37 cellular contexts compared by ENCODE assay signal in genomic region chr6:47014401-47014800, GRCh38. TPM values are rescaled to one million over a fixed set of nuclear protein-coding genes. Genes with fewer than 3 reads are reported as not detected.
"Had no signal": no experiment of that assay in that cellular context is flagged by ENCODE, and none has a peak within 500 bp of the region (broad histone marks: within the 10 kb centered on the region; RNA-seq: fewer than 3 reads in every experiment).

No MANE protein-coding gene starts in this region.

- H3K9me3 Mint-ChIP-seq: activated naive CD8-positive, alpha-beta T cell treated with anti-CD3 and anti-CD28 coated beads for 36 hours; T-cell had no signal

- H3K4me3 Mint-ChIP-seq: activated CD4-positive, alpha-beta memory T cell treated with anti-CD3 and anti-CD28 coated beads, Interleukin-2, amount 10 ng/mL, durations not matched to agents 7 days and 5 days; activated CD8-positive, alpha-beta memory T cell treated with anti-CD3 and anti-CD28 coated beads, Interleukin-2, amount 10 ng/mL, durations not matched to agents 7 days and 5 days; activated naive CD8-positive, alpha-beta T cell treated with anti-CD3 and anti-CD28 coated beads for 36 hours; activated T-cell treated with anti-CD3 and anti-CD28 coated beads, Interleukin-2, amount 50 U/mL, for 72 hours; activated T-helper 17 cell treated with anti-CD3 and anti-CD28 coated beads, Interleukin-2, amount 50 U/mL, for 72 hours; T-cell; T-helper 17 cell had no signal

- H3K9ac ChIP-seq: KMS-11 had no signal

- H3K27me3 ChIP-seq: brain microvascular endothelial cell had no signal

- H3K27ac Mint-ChIP-seq: activated CD4-positive, alpha-beta memory T cell treated with anti-CD3 and anti-CD28 coated beads, Interleukin-2, amount 10 ng/mL, durations not matched to agents 7 days and 5 days; activated CD8-positive, alpha-beta memory T cell treated with anti-CD3 and anti-CD28 coated beads, Interleukin-2, amount 10 ng/mL, durations not matched to agents 7 days and 5 days; activated naive CD8-positive, alpha-beta T cell treated with anti-CD3 and anti-CD28 coated beads for 36 hours; activated T-cell treated with anti-CD3 and anti-CD28 coated beads, Interleukin-2, amount 50 U/mL, for 72 hours; activated T-helper 17 cell treated with anti-CD3 and anti-CD28 coated beads, Interleukin-2, amount 50 U/mL, for 72 hours; T-cell; T-helper 17 cell had no signal

- H3K4me1 Mint-ChIP-seq: activated CD4-positive, alpha-beta memory T cell treated with anti-CD3 and anti-CD28 coated beads, Interleukin-2, amount 10 ng/mL, durations not matched to agents 7 days and 5 days; activated CD8-positive, alpha-beta memory T cell treated with anti-CD3 and anti-CD28 coated beads, Interleukin-2, amount 10 ng/mL, durations not matched to agents 7 days and 5 days; activated naive CD8-positive, alpha-beta T cell treated with anti-CD3 and anti-CD28 coated beads for 36 hours; activated T-helper 17 cell treated with anti-CD3 and anti-CD28 coated beads, Interleukin-2, amount 50 U/mL, for 72 hours; T-cell had no signal

- H2AFZ ChIP-seq: PC-9 had no signal

- DNase-seq: activated CD4-positive, alpha-beta memory T cell treated with anti-CD3 and anti-CD28 coated beads, Interleukin-2, amount 10 ng/mL, durations not matched to agents 7 days and 5 days; activated CD4-positive, alpha-beta T cell treated with anti-CD3 and anti-CD28 coated beads for 1 hour; activated CD4-positive, alpha-beta T cell treated with anti-CD3 and anti-CD28 coated beads for 48 hours; activated CD4-positive, CD25-positive, alpha-beta regulatory T cell; activated CD8-positive, alpha-beta memory T cell treated with anti-CD3 and anti-CD28 coated beads for 24 hours; activated CD8-positive, alpha-beta memory T cell treated with anti-CD3 and anti-CD28 coated beads, Interleukin-2, amount 10 ng/mL, durations not matched to agents 7 days and 5 days; activated CD8-positive, alpha-beta memory T cell treated with anti-CD3 and anti-CD28 coated beads, Interleukin-2, amount 50 U/mL, for 48 hours; activated effector memory CD4-positive, alpha-beta T cell treated with anti-CD3 and anti-CD28 coated beads, Interleukin-2, amount 50 U/mL, for 16 hours; activated naive CD4-positive, alpha-beta T cell; activated naive CD4-positive, alpha-beta T cell treated with anti-CD3 and anti-CD28 coated beads, Interleukin-2, amount 50 U/mL, for 16 hours; activated naive CD8-positive, alpha-beta T cell treated with anti-CD3 and anti-CD28 coated beads for 36 hours; activated T-cell treated with anti-CD3 and anti-CD28 coated beads, Interleukin-2, amount 50 U/mL, for 72 hours; amniotic stem cell; aorta; brain microvascular endothelial cell; MM.1S; MV-4-11; NCI-H1092; NCI-H1436 treated with DMSO at 0.1 percent for 48 hours; NCI-H1694 treated with DMSO at 0.1 percent for 48 hours; NCI-H2029; NCI-H510A; NCI-H748 treated with DMSO at 0.1 percent for 48 hours; NK-92 treated with Interleukin-12 subunit alpha and Interleukin-12 subunit beta, amount 100 ng/mL, for 24 hours; PC-9; SIG-M5; T-cell; T-helper 17 cell had no signal

- H3K36me3 Mint-ChIP-seq: activated CD8-positive, alpha-beta memory T cell treated with anti-CD3 and anti-CD28 coated beads, Interleukin-2, amount 10 ng/mL, durations not matched to agents 7 days and 5 days; activated naive CD8-positive, alpha-beta T cell treated with anti-CD3 and anti-CD28 coated beads for 36 hours; T-cell had no signal

- H3K27ac ChIP-seq: brain microvascular endothelial cell, KMS-11, PC-9, RWPE1, VCaP had no signal

- ATAC-seq: activated CD8-positive, alpha-beta memory T cell treated with anti-CD3 and anti-CD28 coated beads, Interleukin-2, amount 10 ng/mL, durations not matched to agents 7 days and 5 days; activated T-cell treated with anti-CD3 and anti-CD28 coated beads, Interleukin-2, amount 50 U/mL, for 72 hours; activated T-helper 17 cell treated with anti-CD3 and anti-CD28 coated beads, Interleukin-2, amount 50 U/mL, for 72 hours; Right ventricle myocardium inferior; SK-N-SH treated with all-trans-retinoic acid at 6 μM for 48 hours; T-cell; T-helper 17 cell had no signal

- H3K36me3 ChIP-seq: brain microvascular endothelial cell had no signal

- H3K4me2 ChIP-seq: KMS-11, PC-9 had no signal

- H3K4me3 ChIP-seq: PC-9 had no signal

- FAIRE-seq: RCC 7860 had no signal

- H3K27me3 Mint-ChIP-seq: activated CD4-positive, alpha-beta memory T cell treated with anti-CD3 and anti-CD28 coated beads, Interleukin-2, amount 10 ng/mL, durations not matched to agents 7 days and 5 days; activated CD8-positive, alpha-beta memory T cell treated with anti-CD3 and anti-CD28 coated beads, Interleukin-2, amount 10 ng/mL, durations not matched to agents 7 days and 5 days had no signal

RNA-seq across cellular contexts. Expression of gene ADGRF1, which starts 27.7 kb away (rescaled TPM):
- total RNA-seq: activated CD4-positive, alpha-beta memory T cell treated with anti-CD3 and anti-CD28 coated beads, Interleukin-2, amount 10 ng/mL, durations not matched to agents 7 days and 5 days; activated CD8-positive, alpha-beta memory T cell treated with anti-CD3 and anti-CD28 coated beads, Interleukin-2, amount 10 ng/mL, durations not matched to agents 7 days and 5 days; activated naive CD8-positive, alpha-beta T cell treated with anti-CD3 and anti-CD28 coated beads for 36 hours; activated T-cell treated with anti-CD3 and anti-CD28 coated beads, Interleukin-2, amount 50 U/mL, for 72 hours; activated T-helper 17 cell treated with anti-CD3 and anti-CD28 coated beads, Interleukin-2, amount 50 U/mL, for 72 hours; aorta; LHCN-M2; Right ventricle myocardium inferior; SK-MEL-5; T-helper 17 cell had no signal
- polyA plus RNA-seq: aorta had no signal
